ENCODE assay signal across 1 cellular context in the genomic region with DNA sequence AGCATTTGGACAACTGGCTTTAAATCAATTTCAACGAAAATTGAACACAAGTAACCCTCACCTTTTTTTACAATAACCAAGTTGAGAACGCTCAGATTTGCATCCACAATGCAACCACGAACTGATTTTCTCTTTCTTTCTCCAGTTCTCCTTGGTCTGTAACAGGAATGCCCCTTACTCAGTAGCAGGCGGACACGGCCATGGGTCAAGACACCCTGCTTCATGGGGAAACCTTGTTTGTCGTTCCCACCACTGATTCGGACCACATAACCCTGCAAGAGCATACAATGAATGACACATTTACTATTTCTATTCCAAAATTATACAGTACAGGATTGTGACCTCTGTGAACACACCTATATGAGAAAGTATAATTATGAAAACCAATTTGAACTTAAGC.
TF ChIP-seq lines count a peak whose summit lies in the region.

No MANE protein-coding gene starts in this region.

TF ChIP-seq in WTC11, 78 proteins besides CTCF, POLR2A, EP300 and RAD21 (continued from another document):
- TF ChIP-seq PRDM15 (CRISPR knock-in tag; IDR thresholded peaks at IDR 0.05) = no peak
- TF ChIP-seq JUN (CRISPR knock-in tag; IDR thresholded peaks at IDR 0.05) = no peak
- TF ChIP-seq NFATC4 (CRISPR knock-in tag; IDR thresholded peaks at IDR 0.05) = 0 out of 2 replicates have a peak, but pooled peaks have one; percentile 21
